ENCODE assay signal across 24 cellular contexts in the genomic region with DNA sequence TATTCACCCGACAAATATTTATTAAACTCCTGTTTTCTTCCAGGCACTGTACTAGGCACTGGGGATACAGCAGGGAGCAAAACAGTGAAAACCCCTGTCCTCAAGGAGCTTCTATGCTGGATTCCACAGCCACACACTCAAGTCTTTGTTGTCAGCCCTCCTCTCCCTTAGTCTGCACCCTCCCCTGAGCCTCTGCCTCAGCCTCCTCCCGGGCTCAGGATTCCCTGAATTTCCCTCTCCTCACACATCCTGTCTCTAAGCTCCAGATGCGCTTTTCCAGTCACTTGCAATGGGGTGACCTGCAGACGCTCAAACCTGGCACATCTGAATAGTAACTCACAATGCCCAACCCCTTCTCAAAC. TPM values are rescaled to one million over a fixed set of nuclear protein-coding genes. Genes with fewer than 3 reads are reported as not detected.
"Had no signal": no experiment of that assay in that cellular context is flagged by ENCODE, and none has a peak within 500 bp of the region (broad histone marks: within the 10 kb centered on the region; RNA-seq: fewer than 3 reads in every experiment).

No MANE protein-coding gene starts in this region.

- H3K4me1 ChIP-seq: colonic mucosa had no signal

- H3K4me3 ChIP-seq: body of pancreas, colonic mucosa, gastroesophageal sphincter, lung, ovary, right lobe of liver, thoracic aorta had no signal

- DNase-seq: activated CD4-positive, alpha-beta T cell treated with anti-CD3 and anti-CD28 coated beads, Interleukin-2, amount 10 ng/mL, durations not matched to agents 7 days and 5 days; activated CD8-positive, alpha-beta T cell treated with anti-CD3 and anti-CD28 coated beads, Interleukin-2, amount 10 ng/mL, durations not matched to agents 7 days and 5 days; activated effector memory CD4-positive, alpha-beta T cell treated with anti-CD3 and anti-CD28 coated beads, Interleukin-2, amount 50 U/mL, for 16 hours; activated T-cell treated with anti-CD3 and anti-CD28 coated beads, Interleukin-2, amount 50 U/mL, for 48 hours; body of pancreas; central memory CD4-positive, alpha-beta T cell; erythroblast; left colon; midbrain; nephron progenitor cell; ovary; SIG-M5; small intestine; stimulated activated CD4-positive, alpha-beta T cell treated with anti-CD3 and anti-CD28 coated beads, Interleukin-15, amount 100 ng/mL, for 24 hours; stimulated activated CD4-positive, alpha-beta T cell treated with anti-CD3 and anti-CD28 coated beads, Interleukin-2, amount 100 ng/mL, for 48 hours had no signal

- H3K4me3 Mint-ChIP-seq: activated CD4-positive, alpha-beta T cell treated with anti-CD3 and anti-CD28 coated beads, Interleukin-2, amount 10 ng/mL, durations not matched to agents 7 days and 5 days; activated CD8-positive, alpha-beta T cell treated with anti-CD3 and anti-CD28 coated beads, Interleukin-2, amount 10 ng/mL, durations not matched to agents 7 days and 5 days; activated naive CD4-positive, alpha-beta T cell treated with anti-CD3 and anti-CD28 coated beads, Interleukin-2, amount 50 U/mL, for 24 hours; nephron progenitor cell; stimulated activated naive CD8-positive, alpha-beta T cell treated with anti-CD3 and anti-CD28 coated beads, Interleukin-15, Interleukin-2, amounts not matched to agents 100 ng/mL and 50 ng/mL, for 24 hours; T-helper 1 cell treated with Interleukin-12 subunit alpha and Interleukin-12 subunit beta and Interleukin-4 antibody, amounts not matched to agents 30 μg/mL and 1 μg/mL, for 36 hours had no signal

- H3K36me3 ChIP-seq: colonic mucosa, gastroesophageal sphincter, ovary, right lobe of liver, thoracic aorta had no signal

- H3K4me1 Mint-ChIP-seq: activated CD4-positive, alpha-beta T cell treated with anti-CD3 and anti-CD28 coated beads, Interleukin-2, amount 10 ng/mL, durations not matched to agents 7 days and 5 days; activated naive CD4-positive, alpha-beta T cell treated with anti-CD3 and anti-CD28 coated beads, Interleukin-2, amount 50 U/mL, for 24 hours had no signal

- H3K27ac ChIP-seq: colonic mucosa, ovary, thoracic aorta had no signal

- ATAC-seq: activated CD4-positive, CD25-positive, alpha-beta regulatory T cell treated with anti-CD3 and anti-CD28 coated beads, Interleukin-2, amount 50 U/mL, for 24 hours; activated CD8-positive, alpha-beta T cell treated with anti-CD3 and anti-CD28 coated beads, Interleukin-2, amount 10 ng/mL, durations not matched to agents 7 days and 5 days; body of pancreas; gastroesophageal sphincter; left colon had no signal

- H3K36me3 Mint-ChIP-seq: activated naive CD4-positive, alpha-beta T cell treated with anti-CD3 and anti-CD28 coated beads, Interleukin-2, amount 50 U/mL, for 24 hours had no signal

- H3K27me3 ChIP-seq: body of pancreas, colonic mucosa, gastroesophageal sphincter, ovary, right lobe of liver had no signal

- H3K9me3 Mint-ChIP-seq: activated CD4-positive, alpha-beta T cell treated with anti-CD3 and anti-CD28 coated beads, Interleukin-2, amount 10 ng/mL, durations not matched to agents 7 days and 5 days; activated naive CD4-positive, alpha-beta T cell treated with anti-CD3 and anti-CD28 coated beads, Interleukin-2, amount 50 U/mL, for 24 hours; nephron progenitor cell; stimulated activated naive CD8-positive, alpha-beta T cell treated with anti-CD3 and anti-CD28 coated beads, Interleukin-15, Interleukin-2, amounts not matched to agents 100 ng/mL and 50 ng/mL, for 24 hours; T-helper 1 cell treated with Interleukin-12 subunit alpha and Interleukin-12 subunit beta and Interleukin-4 antibody, amounts not matched to agents 30 μg/mL and 1 μg/mL, for 36 hours had no signal

- H3K27ac Mint-ChIP-seq: activated CD4-positive, alpha-beta T cell treated with anti-CD3 and anti-CD28 coated beads, Interleukin-2, amount 10 ng/mL, durations not matched to agents 7 days and 5 days; activated CD8-positive, alpha-beta T cell treated with anti-CD3 and anti-CD28 coated beads, Interleukin-2, amount 10 ng/mL, durations not matched to agents 7 days and 5 days; activated naive CD4-positive, alpha-beta T cell treated with anti-CD3 and anti-CD28 coated beads, Interleukin-2, amount 50 U/mL, for 24 hours; nephron progenitor cell; stimulated activated naive CD8-positive, alpha-beta T cell treated with anti-CD3 and anti-CD28 coated beads, Interleukin-15, Interleukin-2, amounts not matched to agents 100 ng/mL and 50 ng/mL, for 24 hours; T-helper 1 cell treated with Interleukin-12 subunit alpha and Interleukin-12 subunit beta and Interleukin-4 antibody, amounts not matched to agents 30 μg/mL and 1 μg/mL, for 36 hours had no signal

- H3K9me3 ChIP-seq: body of pancreas, colonic mucosa, gastroesophageal sphincter, ovary, right lobe of liver, thoracic aorta had no signal

RNA-seq across cellular contexts. Expression of a gene that starts 13.5 kb away (rescaled TPM):
- total RNA-seq: activated CD8-positive, alpha-beta T cell treated with anti-CD3 and anti-CD28 coated beads, Interleukin-2, amount 10 ng/mL, durations not matched to agents 7 days and 5 days had no signal
